ENCODE assay signal across 7 cellular contexts in genomic region chr10:80233871-80234270, GRCh38. TPM values are rescaled to one million over a fixed set of nuclear protein-coding genes. Genes with fewer than 3 reads are reported as not detected.
"Had no signal": no experiment of that assay in that cellular context is flagged by ENCODE, and none has a peak within 500 bp of the region (broad histone marks: within the 10 kb centered on the region; RNA-seq: fewer than 3 reads in every experiment).

No MANE protein-coding gene starts in this region.

RNA-seq across cellular contexts. Expression of gene MAT1A, which starts 55.6 kb away (rescaled TPM):
- total RNA-seq: left ventricle myocardium inferior; left ventricle myocardium superior; lung microvascular endothelial cell; mononuclear cell; naive thymus-derived CD4-positive, alpha-beta T cell; naive thymus-derived CD8-positive, alpha-beta T cell had no signal
- polyA plus RNA-seq: immature natural killer cell; naive thymus-derived CD4-positive, alpha-beta T cell; naive thymus-derived CD8-positive, alpha-beta T cell had no signal
